In the genomic region with DNA sequence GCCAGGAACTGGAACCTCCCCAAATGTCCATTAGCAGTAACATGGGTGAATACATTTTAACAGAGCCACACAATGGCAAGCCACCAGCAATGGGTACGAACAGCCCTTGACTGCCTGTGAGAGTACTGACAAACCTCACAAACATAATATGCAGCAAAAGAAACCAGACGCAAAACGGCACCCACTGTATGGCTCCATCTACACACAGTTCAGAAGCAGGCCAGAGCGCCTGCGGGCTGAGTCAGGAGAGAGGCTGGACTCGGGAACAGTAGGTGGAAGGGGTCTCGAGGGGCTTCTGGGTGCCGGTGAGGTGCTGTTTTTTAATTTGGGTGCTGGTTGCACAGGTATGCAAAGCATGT, we compare ENCODE assay signal across 1 cellular context.
TF ChIP-seq lines count a peak whose summit lies in the region.

No MANE protein-coding gene starts in this region.

TF ChIP-seq in IMR-90, 13 proteins besides CTCF, POLR2A, EP300 and RAD21 (continued from another document):
- TF ChIP-seq, protein P1, sequence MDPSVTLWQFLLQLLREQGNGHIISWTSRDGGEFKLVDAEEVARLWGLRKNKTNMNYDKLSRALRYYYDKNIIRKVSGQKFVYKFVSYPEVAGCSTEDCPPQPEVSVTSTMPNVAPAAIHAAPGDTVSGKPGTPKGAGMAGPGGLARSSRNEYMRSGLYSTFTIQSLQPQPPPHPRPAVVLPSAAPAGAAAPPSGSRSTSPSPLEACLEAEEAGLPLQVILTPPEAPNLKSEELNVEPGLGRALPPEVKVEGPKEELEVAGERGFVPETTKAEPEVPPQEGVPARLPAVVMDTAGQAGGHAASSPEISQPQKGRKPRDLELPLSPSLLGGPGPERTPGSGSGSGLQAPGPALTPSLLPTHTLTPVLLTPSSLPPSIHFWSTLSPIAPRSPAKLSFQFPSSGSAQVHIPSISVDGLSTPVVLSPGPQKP (IDR thresholded peaks at IDR 0.05; ENCODE audit: borderline replicate concordance, low read depth, low read length), result no peak
- TF ChIP-seq MXI1 (IDR thresholded peaks at IDR 0.05; ENCODE audit: borderline replicate concordance, low read depth, low read length) (no peak), RCOR1 (IDR thresholded peaks at IDR 0.05; ENCODE audit: insufficient replicate concordance, low read length) (no peak), MAFK (IDR thresholded peaks at IDR 0.05; ENCODE audit: low read depth, low read length) (no peak), CHD1 (IDR thresholded peaks at IDR 0.05; ENCODE audit: low read depth, low read length) (no peak), CEBPB (IDR thresholded peaks at IDR 0.05; ENCODE audit: low read depth, low read length) (no peak), SMC3 (IDR thresholded peaks at IDR 0.05; ENCODE audit: low read depth, low read length) (no peak), BHLHE40 (IDR thresholded peaks at IDR 0.05; ENCODE audit: low read depth, low read length) (no peak), RFX5 (IDR thresholded peaks at IDR 0.05; ENCODE audit: low read depth, low read length) (no peak)
- TF ChIP-seq, protein P2, sequence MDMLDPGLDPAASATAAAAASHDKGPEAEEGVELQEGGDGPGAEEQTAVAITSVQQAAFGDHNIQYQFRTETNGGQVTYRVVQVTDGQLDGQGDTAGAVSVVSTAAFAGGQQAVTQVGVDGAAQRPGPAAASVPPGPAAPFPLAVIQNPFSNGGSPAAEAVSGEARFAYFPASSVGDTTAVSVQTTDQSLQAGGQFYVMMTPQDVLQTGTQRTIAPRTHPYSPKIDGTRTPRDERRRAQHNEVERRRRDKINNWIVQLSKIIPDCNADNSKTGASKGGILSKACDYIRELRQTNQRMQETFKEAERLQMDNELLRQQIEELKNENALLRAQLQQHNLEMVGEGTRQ (IDR thresholded peaks at IDR 0.05; ENCODE audit: low read depth, low read length), result no peak
